In the genomic region with DNA sequence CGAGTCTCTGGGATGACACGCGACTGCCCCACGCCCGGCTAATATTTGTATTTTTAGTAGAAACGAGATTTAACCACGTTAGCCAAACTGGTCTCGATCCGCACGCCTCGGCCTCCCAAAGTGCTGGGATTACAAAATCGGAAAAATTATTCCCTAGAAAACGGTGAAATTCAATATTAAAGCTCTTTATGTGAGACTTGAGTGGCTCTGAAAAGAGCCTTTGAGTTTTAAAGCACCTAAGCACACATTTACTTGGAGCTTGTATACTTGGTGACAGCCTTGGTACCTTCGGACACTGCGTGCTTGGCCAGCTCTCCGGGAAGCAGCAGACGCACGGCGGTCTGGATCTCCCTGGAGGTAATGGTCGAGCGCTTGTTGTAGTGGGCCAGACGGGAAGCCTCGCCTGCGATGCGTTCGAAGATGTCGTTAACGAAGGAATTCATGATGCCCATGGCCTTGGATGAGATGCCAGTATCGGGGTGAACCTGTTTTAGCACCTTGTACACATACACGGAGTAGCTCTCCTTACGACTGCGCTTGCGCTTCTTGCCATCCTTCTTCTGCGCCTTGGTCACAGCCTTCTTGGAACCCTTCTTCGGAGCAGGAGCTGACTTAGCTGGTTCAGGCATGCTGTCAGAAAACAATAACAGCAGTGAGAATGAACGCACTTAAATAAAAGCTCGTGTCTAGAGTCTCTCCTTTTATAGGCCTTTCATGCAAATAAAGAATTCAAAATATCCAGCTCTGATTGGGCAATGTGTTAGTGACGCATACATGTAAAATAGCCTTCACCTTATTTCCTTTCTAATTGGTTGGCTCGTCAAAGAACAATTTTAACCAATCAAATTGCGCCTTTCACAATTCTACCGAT, we compare ENCODE assay signal across 8 cellular contexts.
DNase-seq lines count a peak whose midpoint lies in the region; ATAC-seq and TF ChIP-seq lines count a peak whose summit lies in the region.

No MANE protein-coding gene starts in this region.

- peaks cover 13% of the 10 kb centered on the region for H3K27me3 ChIP-seq in layer of hippocampus (ENCODE audit: control insufficient read depth, insufficient read depth, low read length)

- peak overlapping the region; percentile 83 for H3K27ac ChIP-seq in layer of hippocampus (ENCODE audit: low read depth, low read length)

- TF ChIP-seq CTCF in AG10803 (conservative IDR thresholded peaks at IDR 0.05; ENCODE audit: low read length), result no peak

- ATAC-seq in GM18909 (IDR thresholded peaks at IDR 0.05; ENCODE audit: poor library complexity, unreplicated experiment) (peak; percentile 71), HG03135 (IDR thresholded peaks at IDR 0.05; ENCODE audit: unreplicated experiment) (peak; percentile 71)

- DNase-seq in AG10803 (ENCODE audit: low read depth), result peak; percentile 99
- DNase-seq in NCI-H226, result peak; percentile 88
- peak; percentile 64 for DNase-seq in activated CD4-positive, alpha-beta T cell treated with anti-CD3 and anti-CD28 coated beads for 1 hour
- peak; percentile 98 for DNase-seq in dermis blood vessel endothelial cell
- DNase-seq in stimulated activated CD4-positive, alpha-beta T cell treated with anti-CD3 and anti-CD28 coated beads, Interleukin-4, amount 100 ng/mL, for 4 hours, result peak; percentile 32 to 70

- H3K4me3 ChIP-seq in AG10803 (ENCODE audit: low read length), result peak overlapping the region; percentile 68

Comparison
In these comparisons a context has a peak if more than half of its experiments do, and no peak if none do; other contexts are left out.
1. Peak in every context shown above with its lines: DNase-seq, ATAC-seq, H3K4me3 ChIP-seq and H3K27ac ChIP-seq.